Comparison of ENCODE assay signal across 9 cellular contexts in genomic region chrX:53280703-53281320, GRCh38. TPM values are rescaled to one million over a fixed set of nuclear protein-coding genes. Genes with fewer than 3 reads are reported as not detected.
DNase-seq lines count a peak whose midpoint lies in the region; ATAC-seq and TF ChIP-seq lines count a peak whose summit lies in the region.
"Had no signal": no experiment of that assay in that cellular context is flagged by ENCODE, and none has a peak within 500 bp of the region (broad histone marks: within the 10 kb centered on the region; RNA-seq: fewer than 3 reads in every experiment).

No MANE protein-coding gene starts in this region.

- peak overlapping the region; percentile 31 for H3K27ac ChIP-seq in brain microvascular endothelial cell
- H3K27ac ChIP-seq in naive thymus-derived CD4-positive, alpha-beta T cell (ENCODE audit: low read depth, low read length) = no peak overlapping the region

- H3K27ac Mint-ChIP-seq in HFFc6 = peak overlapping the region; percentile 83
- H3K27ac Mint-ChIP-seq in stimulated activated memory B cell treated with anti-CD40 and anti-IgM and Interleukin-4, amounts not matched to agents 10 μg/mL and 1 μg/mL and 100 μg/mL, for 72 hours = peak overlapping the region; percentile 74
- H3K27ac Mint-ChIP-seq in naive thymus-derived CD4-positive, alpha-beta T cell = no peak overlapping the region

- TF ChIP-seq CTCF in HFFc6 (IDR thresholded peaks at IDR 0.05) = no peak
- TF ChIP-seq CTCF in brain microvascular endothelial cell (IDR thresholded peaks at IDR 0.05; ENCODE audit: low read depth, low read length, missing control alignments) = no peak

- H3K9me3 Mint-ChIP-seq in HFFc6 = no peaks in the 10 kb centered on the region
- H3K9me3 Mint-ChIP-seq in stimulated activated memory B cell treated with anti-CD40 and anti-IgM and Interleukin-4, amounts not matched to agents 10 μg/mL and 1 μg/mL and 100 μg/mL, for 72 hours = no peaks in the 10 kb centered on the region
- peaks cover 0 to 2% (median 0%) of the 10 kb centered on the region in 11 donors for H3K9me3 Mint-ChIP-seq in naive thymus-derived CD4-positive, alpha-beta T cell

- no peaks in the 10 kb centered on the region for H3K4me1 ChIP-seq in naive thymus-derived CD4-positive, alpha-beta T cell (ENCODE audit: control insufficient read depth in 2 of 2, insufficient read depth in 2 of 2, low read length in 2 of 2)

- peak overlapping the region; percentile 84 for H3K4me3 Mint-ChIP-seq in HFFc6
- H3K4me3 Mint-ChIP-seq in stimulated activated memory B cell treated with anti-CD40 and anti-IgM and Interleukin-4, amounts not matched to agents 10 μg/mL and 1 μg/mL and 100 μg/mL, for 72 hours = no peak overlapping the region
- H3K4me3 Mint-ChIP-seq in naive thymus-derived CD4-positive, alpha-beta T cell = no peak overlapping the region

- in situ Hi-C loops in brain microvascular endothelial cell (cut with HindIII; ENCODE audit: low pct_ligation_motif_present, low sequenced_read_pairs) = no loop called here

- no peaks in the 10 kb centered on the region for H3K9me3 ChIP-seq in naive thymus-derived CD4-positive, alpha-beta T cell (ENCODE audit: control insufficient read depth in 2 of 3, low read length in 3 of 3)

- DNase-seq in HFFc6 (peak; percentile 48), brain microvascular endothelial cell (peak; percentile 47), iris pigment epithelial cell (ENCODE audit: low read depth) (peak; percentile 51), iPS-NIHi7 (ENCODE audit: extremely low spot score) (no peak)
- no peak for DNase-seq in stimulated activated naive CD4-positive, alpha-beta T cell treated with Interleukin-2 at 50 U/mL for 16 hours (lab: John Stamatoyannopoulos, UW)
- DNase-seq in naive thymus-derived CD4-positive, alpha-beta T cell = no peak
- DNase-seq: activated CD4-positive, alpha-beta T cell treated with anti-CD3 and anti-CD28 coated beads, Interleukin-2, amount 50 U/mL, for 4 hours had no signal

- ATAC-seq in stimulated activated memory B cell treated with anti-CD40 and anti-IgM and Interleukin-4, amounts not matched to agents 10 μg/mL and 1 μg/mL and 100 μg/mL, for 72 hours = no peak
- no peak for ATAC-seq in GM21367 (IDR thresholded peaks at IDR 0.05; ENCODE audit: unreplicated experiment)
- ATAC-seq in naive thymus-derived CD4-positive, alpha-beta T cell = no peak

- H3K4me1 Mint-ChIP-seq in HFFc6 (ENCODE audit: low read depth) = peaks cover 29% of the 10 kb centered on the region
- H3K4me1 Mint-ChIP-seq in stimulated activated memory B cell treated with anti-CD40 and anti-IgM and Interleukin-4, amounts not matched to agents 10 μg/mL and 1 μg/mL and 100 μg/mL, for 72 hours = peaks cover 14% of the 10 kb centered on the region
- H3K4me1 Mint-ChIP-seq in naive thymus-derived CD4-positive, alpha-beta T cell = peaks cover 4 to 20% (median 9%) of the 10 kb centered on the region in 7 donors

- H3K27me3 ChIP-seq in brain microvascular endothelial cell (replicated peaks) = no peaks in the 10 kb centered on the region
- no peaks in the 10 kb centered on the region for H3K27me3 ChIP-seq in naive thymus-derived CD4-positive, alpha-beta T cell (ENCODE audit: control insufficient read depth in 2 of 2, insufficient read depth in 2 of 2, low read length in 2 of 2)

- POLR2A ChIA-PET in naive thymus-derived CD4-positive, alpha-beta T cell (lab: Charles Lee) = no interaction called here

- H3K4me3 ChIP-seq in brain microvascular endothelial cell (ENCODE audit: low read depth, low read length) = peak overlapping the region; percentile 39
- H3K4me3 ChIP-seq in naive thymus-derived CD4-positive, alpha-beta T cell (ENCODE audit: low read length) = no peak overlapping the region

- H3K36me3 ChIP-seq in brain microvascular endothelial cell (replicated peaks) = no peaks in the 10 kb centered on the region
- no peaks in the 10 kb centered on the region for H3K36me3 ChIP-seq in naive thymus-derived CD4-positive, alpha-beta T cell (ENCODE audit: control insufficient read depth in 2 of 3, insufficient read depth in 3 of 3, low read length in 3 of 3)

- CTCF ChIA-PET in naive thymus-derived CD4-positive, alpha-beta T cell (lab: Charles Lee) = no interaction called here

- intact Hi-C loops in naive thymus-derived CD4-positive, alpha-beta T cell (cut with micrococcal nuclease) = no loop called here

- no peaks in the 10 kb centered on the region for H3K36me3 Mint-ChIP-seq in HFFc6 (ENCODE audit: low read depth)
- no peaks in the 10 kb centered on the region for H3K36me3 Mint-ChIP-seq in stimulated activated memory B cell treated with anti-CD40 and anti-IgM and Interleukin-4, amounts not matched to agents 10 μg/mL and 1 μg/mL and 100 μg/mL, for 72 hours
- H3K36me3 Mint-ChIP-seq in naive thymus-derived CD4-positive, alpha-beta T cell = no peaks in the 10 kb centered on the region

- no peaks in the 10 kb centered on the region for H3K27me3 Mint-ChIP-seq in HFFc6 (ENCODE audit: insufficient read depth)
- no peaks in the 10 kb centered on the region for H3K27me3 Mint-ChIP-seq in stimulated activated memory B cell treated with anti-CD40 and anti-IgM and Interleukin-4, amounts not matched to agents 10 μg/mL and 1 μg/mL and 100 μg/mL, for 72 hours
- peaks cover 0 to 6% (median 0%) of the 10 kb centered on the region in 5 donors for H3K27me3 Mint-ChIP-seq in naive thymus-derived CD4-positive, alpha-beta T cell

RNA-seq across cellular contexts. Expression of gene IQSEC2, which starts 0.6 kb away (rescaled TPM):
- total RNA-seq in HFFc6 (2021; fragmentation: NEBNext Ultra II Directional; extraction: Animal tissue kit (Norgen Biotek cat#: 25700)) = 10 to 100 TPM; 16.4 to 22.8 (median 20.0) TPM
- 1 to 10 TPM in 2 of 5 experiments, under 1 TPM in 3; 0.46 to 9.1 (median 1.00) TPM for total RNA-seq in naive thymus-derived CD4-positive, alpha-beta T cell
- polyA plus RNA-seq in naive thymus-derived CD4-positive, alpha-beta T cell = under 1 TPM; 0.20 to 0.24 TPM

RNA-seq across cellular contexts. Expression of gene KDM5C, which starts 55.8 kb away (rescaled TPM):
- 10 to 100 TPM; 57.9 to 65.9 (median 61.4) TPM for total RNA-seq in HFFc6 (2021; fragmentation: NEBNext Ultra II Directional; extraction: Animal tissue kit (Norgen Biotek cat#: 25700))
- 100 to 1,000 TPM; 104 to 216 (median 132) TPM for total RNA-seq in naive thymus-derived CD4-positive, alpha-beta T cell
- polyA plus RNA-seq in naive thymus-derived CD4-positive, alpha-beta T cell = 10 to 100 TPM; 24.4 to 36.5 TPM

Comparison
In these comparisons a context has a peak if more than half of its experiments do, and no peak if none do; other contexts are left out.
1. DNase-seq: peak in HFFc6 (single experiment), brain microvascular endothelial cell (single experiment) and iris pigment epithelial cell (single experiment); none in iPS-NIHi7 (single experiment), stimulated activated naive CD4-positive, alpha-beta T cell treated with Interleukin-2 at 50 U/mL for 16 hours (single experiment) and naive thymus-derived CD4-positive, alpha-beta T cell (0 of 9).
2. H3K27ac Mint-ChIP-seq: peak in HFFc6 (single experiment) and stimulated activated memory B cell treated with anti-CD40 and anti-IgM and Interleukin-4, amounts not matched to agents 10 μg/mL and 1 μg/mL and 100 μg/mL, for 72 hours (single experiment); none in naive thymus-derived CD4-positive, alpha-beta T cell (0 of 9).